ENCODE assay signal across 8 cellular contexts in the genomic region with DNA sequence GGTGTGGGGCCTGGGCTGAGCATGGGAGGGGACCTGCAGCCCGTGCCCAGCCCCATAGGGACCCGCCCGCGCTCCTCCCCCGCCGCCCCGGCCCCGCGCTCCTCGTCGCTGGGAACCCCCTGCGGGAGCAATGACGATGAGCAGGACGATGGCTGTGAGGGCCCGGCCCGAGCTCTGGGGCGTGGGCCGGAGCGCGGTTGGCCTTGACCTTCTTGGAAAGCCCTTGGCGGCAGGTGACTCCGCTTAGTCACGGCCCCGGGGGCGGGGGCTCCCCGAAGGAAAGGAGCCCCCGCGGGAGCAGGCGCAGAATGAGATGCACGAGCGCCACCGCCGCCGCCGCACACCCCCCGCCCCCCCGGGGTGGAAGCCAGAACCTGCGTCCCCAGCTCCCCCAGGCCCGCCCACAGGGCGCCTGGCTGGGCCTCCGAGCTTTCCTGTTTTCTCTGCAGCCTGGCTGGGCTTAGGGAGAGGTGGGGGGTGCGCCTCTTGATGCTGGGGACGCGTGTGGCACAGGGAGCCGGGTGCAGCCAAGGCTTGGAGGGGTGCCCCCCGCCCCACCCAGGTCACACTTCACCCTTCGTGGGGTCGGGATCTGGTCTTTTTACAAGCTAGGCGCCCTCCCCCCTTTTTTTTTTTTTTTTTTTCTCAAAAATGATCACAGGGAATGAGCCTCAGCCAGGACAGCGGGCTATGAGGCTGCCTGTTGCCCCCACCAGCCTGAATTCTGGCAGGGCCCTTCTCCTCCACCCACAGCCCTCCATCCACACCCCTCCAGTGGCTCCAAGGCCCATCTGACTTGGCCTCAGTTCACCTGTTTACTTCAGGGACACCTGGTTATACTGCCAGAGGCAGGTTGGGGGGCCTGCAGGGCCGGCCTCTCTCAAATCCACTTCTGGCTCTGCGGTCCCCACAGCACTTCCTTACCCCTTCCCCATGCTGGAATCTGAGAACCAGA. TPM values are rescaled to one million over a fixed set of nuclear protein-coding genes. Genes with fewer than 3 reads are reported as not detected.
DNase-seq lines count a peak whose midpoint lies in the region; ATAC-seq and TF ChIP-seq lines count a peak whose summit lies in the region.

No MANE protein-coding gene starts in this region.

- H3K36me3 ChIP-seq in endodermal cell (ENCODE audit: control insufficient read depth, insufficient read depth, low read length): no peaks in the 10 kb centered on the region

- in situ Hi-C loops in ACHN (cut with HindIII; ENCODE audit: low pct_ligation_motif_present, low pct_unique_long_range_greater_than_20kb, low sequenced_read_pairs): no loop called here

- no peak for TF ChIP-seq CTCF in endodermal cell (conservative IDR thresholded peaks at IDR 0.05)

- H3K27me3 Mint-ChIP-seq in activated CD8-positive, alpha-beta memory T cell treated with anti-CD3 and anti-CD28 coated beads, Interleukin-2, amount 10 ng/mL, durations not matched to agents 7 days and 5 days: no peaks in the 10 kb centered on the region
- peaks cover 5% of the 10 kb centered on the region for H3K27me3 Mint-ChIP-seq in endodermal cell (ENCODE audit: insufficient read depth)

- no peak overlapping the region for H3K4me3 ChIP-seq in endodermal cell (ENCODE audit: low read length)

- no peaks in the 10 kb centered on the region for H3K27me3 ChIP-seq in endodermal cell (ENCODE audit: control insufficient read depth, insufficient read depth, low read length, poor library complexity, severe bottlenecking)

- H3K9me3 Mint-ChIP-seq in activated CD8-positive, alpha-beta memory T cell treated with anti-CD3 and anti-CD28 coated beads, Interleukin-2, amount 10 ng/mL, durations not matched to agents 7 days and 5 days (ENCODE audit: low read depth): peaks cover 3% of the 10 kb centered on the region
- peaks cover 5% of the 10 kb centered on the region for H3K9me3 Mint-ChIP-seq in endodermal cell

- DNase-seq in ACHN (peak; percentile 84), NCI-H774 (lab: John Stamatoyannopoulos, UW) (peak; percentile 47), endodermal cell (peak; percentile 93), midbrain (lab: John Stamatoyannopoulos, UW) (peak; percentile 58)
- DNase-seq in activated CD8-positive, alpha-beta memory T cell treated with anti-CD3 and anti-CD28 coated beads, Interleukin-2, amount 10 ng/mL, durations not matched to agents 7 days and 5 days: peak; percentile 95
- peak; percentile 98 for DNase-seq in stimulated activated CD8-positive, alpha-beta memory T cell treated with anti-CD3 and anti-CD28 coated beads, Interleukin-4, amount 100 ng/mL, for 24 hours (ENCODE audit: low read depth)

- 18 to 41% methylated on average over 12 to 52 of the region's 52 CpGs for WGBS in endodermal cell (ENCODE audit: insufficient coverage in 1 of 2, insufficient read length in 1 of 2), 2 experiments

- ATAC-seq in GM18873 (IDR thresholded peaks at IDR 0.05; ENCODE audit: low FRiP score, unreplicated experiment) (peak; percentile 46), HG03103 (IDR thresholded peaks at IDR 0.05; ENCODE audit: low read depth, unreplicated experiment) (peak; percentile 44)
- ATAC-seq in activated CD8-positive, alpha-beta memory T cell treated with anti-CD3 and anti-CD28 coated beads, Interleukin-2, amount 10 ng/mL, durations not matched to agents 7 days and 5 days: peak; percentile 88

- H3K27ac Mint-ChIP-seq in activated CD8-positive, alpha-beta memory T cell treated with anti-CD3 and anti-CD28 coated beads, Interleukin-2, amount 10 ng/mL, durations not matched to agents 7 days and 5 days: peak overlapping the region; percentile 84
- H3K27ac Mint-ChIP-seq in endodermal cell: no peak overlapping the region

- peak overlapping the region; percentile 36 for H3K4me3 Mint-ChIP-seq in activated CD8-positive, alpha-beta memory T cell treated with anti-CD3 and anti-CD28 coated beads, Interleukin-2, amount 10 ng/mL, durations not matched to agents 7 days and 5 days
- peak overlapping the region; percentile 37 for H3K4me3 Mint-ChIP-seq in endodermal cell

- H3K36me3 Mint-ChIP-seq in activated CD8-positive, alpha-beta memory T cell treated with anti-CD3 and anti-CD28 coated beads, Interleukin-2, amount 10 ng/mL, durations not matched to agents 7 days and 5 days: peaks cover 2% of the 10 kb centered on the region
- H3K36me3 Mint-ChIP-seq in endodermal cell (ENCODE audit: low read depth): no peaks in the 10 kb centered on the region

- H3K9me3 ChIP-seq in endodermal cell (ENCODE audit: control insufficient read depth, low read length): no peaks in the 10 kb centered on the region

- H3K4me1 ChIP-seq in endodermal cell (ENCODE audit: control insufficient read depth, insufficient read depth, low read length): no peaks in the 10 kb centered on the region

- peaks cover 25% of the 10 kb centered on the region for H3K4me1 Mint-ChIP-seq in activated CD8-positive, alpha-beta memory T cell treated with anti-CD3 and anti-CD28 coated beads, Interleukin-2, amount 10 ng/mL, durations not matched to agents 7 days and 5 days
- H3K4me1 Mint-ChIP-seq in endodermal cell: no peaks in the 10 kb centered on the region

- no peak overlapping the region for H3K9ac ChIP-seq in endodermal cell (ENCODE audit: extremely low read depth, low read length, poor library complexity, severe bottlenecking)

- CTCF ChIA-PET in activated CD8-positive, alpha-beta memory T cell treated with anti-CD3 and anti-CD28 coated beads, Interleukin-2, amount 10 ng/mL, durations not matched to agents 7 days and 5 days (lab: Charles Lee): interaction anchor here (0.6 to 2.4 kb wide), 6 partner anchors 19 to 389 kb away, joined by 3 to 13 read pairs (median 3); a partner anchor contains a TSS

- H3K27ac ChIP-seq in endodermal cell (ENCODE audit: low read depth, low read length): no peak overlapping the region

RNA-seq across cellular contexts. Expression of a gene that starts 17.9 kb away (rescaled TPM):
- 10 to 100 TPM; 43.9 to 51.2 TPM for total RNA-seq in activated CD8-positive, alpha-beta memory T cell treated with anti-CD3 and anti-CD28 coated beads, Interleukin-2, amount 10 ng/mL, durations not matched to agents 7 days and 5 days
- 10 to 100 TPM; 39.8 to 62.9 TPM for total RNA-seq in endodermal cell
- 27.1 TPM for polyA plus RNA-seq in endodermal cell (2013, experiment 1 of 2)
- 27.4 TPM for polyA plus RNA-seq in endodermal cell (2013, experiment 2 of 2)

RNA-seq across cellular contexts. Expression of a gene that starts 18.1 kb away (rescaled TPM):
- 10 to 100 TPM; 16.8 to 18.8 TPM for total RNA-seq in activated CD8-positive, alpha-beta memory T cell treated with anti-CD3 and anti-CD28 coated beads, Interleukin-2, amount 10 ng/mL, durations not matched to agents 7 days and 5 days
- total RNA-seq in endodermal cell: 10 to 100 TPM; 19.7 to 26.2 TPM
- polyA plus RNA-seq in endodermal cell (2013, experiment 1 of 2): 16.2 TPM
- 12.6 TPM for polyA plus RNA-seq in endodermal cell (2013, experiment 2 of 2)

RNA-seq across cellular contexts. Expression of a gene that starts 24.3 kb away (rescaled TPM):
- 10 to 100 TPM; 53.4 to 79.7 TPM for total RNA-seq in activated CD8-positive, alpha-beta memory T cell treated with anti-CD3 and anti-CD28 coated beads, Interleukin-2, amount 10 ng/mL, durations not matched to agents 7 days and 5 days
- total RNA-seq in endodermal cell: 10 to 100 TPM; 31.5 to 36.6 TPM
- 21.6 TPM for polyA plus RNA-seq in endodermal cell (2013, experiment 1 of 2)
- 19.6 TPM for polyA plus RNA-seq in endodermal cell (2013, experiment 2 of 2)

Comparison
In these comparisons a context has a peak if more than half of its experiments do, and no peak if none do; other contexts are left out.
1. DNase-seq: peak in every context shown above with its lines; median percentile 98 in stimulated activated CD8-positive, alpha-beta memory T cell treated with anti-CD3 and anti-CD28 coated beads, Interleukin-4, amount 100 ng/mL, for 24 hours; 95 in activated CD8-positive, alpha-beta memory T cell treated with anti-CD3 and anti-CD28 coated beads, Interleukin-2, amount 10 ng/mL, durations not matched to agents 7 days and 5 days; 93 in endodermal cell; 84 in ACHN; 58 in midbrain; 47 in NCI-H774.